Comparison of ENCODE assay signal across 1 cellular context in the genomic region with DNA sequence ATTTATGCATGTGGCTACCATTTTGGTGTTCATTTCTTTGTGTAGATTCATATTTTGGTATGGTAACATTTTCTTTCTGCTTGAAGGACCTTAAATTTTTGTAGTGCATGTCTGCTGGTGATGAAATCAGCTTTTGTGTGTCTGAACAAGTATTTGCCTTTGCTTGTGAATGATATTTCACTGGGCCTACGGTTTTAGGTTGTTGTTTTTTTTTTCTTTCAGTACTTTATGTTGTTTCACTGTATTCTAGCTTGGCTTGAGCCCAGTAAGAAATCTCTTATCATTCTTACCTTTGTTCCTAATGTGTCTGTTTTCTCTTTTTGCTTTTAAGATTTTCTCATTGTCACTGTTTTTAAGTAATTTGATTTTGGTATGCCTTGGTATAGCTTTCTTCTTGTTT.
TF ChIP-seq lines count a peak whose summit lies in the region.

No MANE protein-coding gene starts in this region.

TF ChIP-seq in WTC11, 78 proteins besides CTCF, POLR2A, EP300 and RAD21 (continued from another document):
- TF ChIP-seq, protein P1, sequence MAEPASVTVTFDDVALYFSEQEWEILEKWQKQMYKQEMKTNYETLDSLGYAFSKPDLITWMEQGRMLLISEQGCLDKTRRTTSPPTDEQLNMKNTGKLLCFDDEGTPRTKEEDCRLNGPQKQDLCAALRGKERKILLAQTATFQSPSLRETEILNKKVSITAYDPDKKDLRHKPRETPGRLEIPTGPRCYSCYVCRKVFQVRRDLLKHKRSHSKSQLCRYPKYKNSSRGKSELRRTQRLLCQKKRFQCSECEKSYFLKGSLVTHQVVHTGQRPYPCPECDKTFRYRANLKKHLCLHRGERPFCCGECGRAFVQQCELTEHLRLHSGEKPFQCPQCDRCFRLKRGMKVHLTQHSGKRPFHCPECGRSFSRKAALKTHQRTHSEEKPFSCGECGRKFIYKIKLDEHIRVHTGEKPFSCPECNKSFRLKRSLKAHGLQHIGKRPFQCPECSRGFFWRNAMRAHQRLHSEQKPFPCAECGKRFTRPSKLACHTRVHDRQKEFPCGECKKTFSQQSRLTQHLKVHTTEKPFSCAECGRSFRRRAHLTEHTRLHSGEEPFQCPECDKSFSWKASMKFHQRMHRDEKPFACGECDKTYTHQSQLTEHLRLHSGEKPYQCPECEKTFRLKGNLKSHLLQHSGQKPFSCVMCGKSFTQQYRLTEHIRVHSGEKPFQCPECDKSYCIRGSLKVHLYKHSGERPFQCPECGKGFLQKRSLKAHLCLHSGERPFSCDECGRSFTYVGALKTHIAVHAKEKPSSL (CRISPR knock-in tag; conservative IDR thresholded peaks at IDR 0.05) = no peak
- TF ChIP-seq, protein P2, sequence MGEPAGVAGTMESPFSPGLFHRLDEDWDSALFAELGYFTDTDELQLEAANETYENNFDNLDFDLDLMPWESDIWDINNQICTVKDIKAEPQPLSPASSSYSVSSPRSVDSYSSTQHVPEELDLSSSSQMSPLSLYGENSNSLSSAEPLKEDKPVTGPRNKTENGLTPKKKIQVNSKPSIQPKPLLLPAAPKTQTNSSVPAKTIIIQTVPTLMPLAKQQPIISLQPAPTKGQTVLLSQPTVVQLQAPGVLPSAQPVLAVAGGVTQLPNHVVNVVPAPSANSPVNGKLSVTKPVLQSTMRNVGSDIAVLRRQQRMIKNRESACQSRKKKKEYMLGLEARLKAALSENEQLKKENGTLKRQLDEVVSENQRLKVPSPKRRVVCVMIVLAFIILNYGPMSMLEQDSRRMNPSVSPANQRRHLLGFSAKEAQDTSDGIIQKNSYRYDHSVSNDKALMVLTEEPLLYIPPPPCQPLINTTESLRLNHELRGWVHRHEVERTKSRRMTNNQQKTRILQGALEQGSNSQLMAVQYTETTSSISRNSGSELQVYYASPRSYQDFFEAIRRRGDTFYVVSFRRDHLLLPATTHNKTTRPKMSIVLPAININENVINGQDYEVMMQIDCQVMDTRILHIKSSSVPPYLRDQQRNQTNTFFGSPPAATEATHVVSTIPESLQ (CRISPR knock-in tag; IDR thresholded peaks at IDR 0.05) = no peak
- TF ChIP-seq, protein P3, sequence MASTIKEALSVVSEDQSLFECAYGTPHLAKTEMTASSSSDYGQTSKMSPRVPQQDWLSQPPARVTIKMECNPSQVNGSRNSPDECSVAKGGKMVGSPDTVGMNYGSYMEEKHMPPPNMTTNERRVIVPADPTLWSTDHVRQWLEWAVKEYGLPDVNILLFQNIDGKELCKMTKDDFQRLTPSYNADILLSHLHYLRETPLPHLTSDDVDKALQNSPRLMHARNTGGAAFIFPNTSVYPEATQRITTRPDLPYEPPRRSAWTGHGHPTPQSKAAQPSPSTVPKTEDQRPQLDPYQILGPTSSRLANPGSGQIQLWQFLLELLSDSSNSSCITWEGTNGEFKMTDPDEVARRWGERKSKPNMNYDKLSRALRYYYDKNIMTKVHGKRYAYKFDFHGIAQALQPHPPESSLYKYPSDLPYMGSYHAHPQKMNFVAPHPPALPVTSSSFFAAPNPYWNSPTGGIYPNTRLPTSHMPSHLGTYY (CRISPR knock-in tag; IDR thresholded peaks at IDR 0.05) = no peak
- TF ChIP-seq, protein P4, sequence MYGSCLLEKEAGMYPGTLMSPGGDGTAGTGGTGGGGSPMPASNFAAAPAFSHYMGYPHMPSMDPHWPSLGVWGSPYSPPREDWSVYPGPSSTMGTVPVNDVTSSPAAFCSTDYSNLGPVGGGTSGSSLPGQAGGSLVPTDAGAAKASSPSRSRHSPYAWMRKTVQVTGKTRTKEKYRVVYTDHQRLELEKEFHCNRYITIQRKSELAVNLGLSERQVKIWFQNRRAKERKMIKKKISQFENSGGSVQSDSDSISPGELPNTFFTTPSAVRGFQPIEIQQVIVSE (CRISPR knock-in tag; IDR thresholded peaks at IDR 0.05; ENCODE audit: borderline replicate concordance) = no peak
- TF ChIP-seq MYBL2 (CRISPR knock-in tag; IDR thresholded peaks at IDR 0.05) (no peak), SMAD4 (CRISPR knock-in tag; IDR thresholded peaks at IDR 0.05) (no peak), ZNF317 (CRISPR knock-in tag; IDR thresholded peaks at IDR 0.05; ENCODE audit: borderline replicate concordance, low read depth) (no peak), NR2C2 (CRISPR knock-in tag; IDR thresholded peaks at IDR 0.05) (no peak), ZNF138 (CRISPR knock-in tag; conservative IDR thresholded peaks at IDR 0.05) (no peak), RORB (CRISPR knock-in tag; IDR thresholded peaks at IDR 0.05) (no peak)
- TF ChIP-seq, protein P5, sequence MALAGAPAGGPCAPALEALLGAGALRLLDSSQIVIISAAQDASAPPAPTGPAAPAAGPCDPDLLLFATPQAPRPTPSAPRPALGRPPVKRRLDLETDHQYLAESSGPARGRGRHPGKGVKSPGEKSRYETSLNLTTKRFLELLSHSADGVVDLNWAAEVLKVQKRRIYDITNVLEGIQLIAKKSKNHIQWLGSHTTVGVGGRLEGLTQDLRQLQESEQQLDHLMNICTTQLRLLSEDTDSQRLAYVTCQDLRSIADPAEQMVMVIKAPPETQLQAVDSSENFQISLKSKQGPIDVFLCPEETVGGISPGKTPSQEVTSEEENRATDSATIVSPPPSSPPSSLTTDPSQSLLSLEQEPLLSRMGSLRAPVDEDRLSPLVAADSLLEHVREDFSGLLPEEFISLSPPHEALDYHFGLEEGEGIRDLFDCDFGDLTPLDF (CRISPR knock-in tag; IDR thresholded peaks at IDR 0.05) = no peak
